ENCODE assay signal across 23 cellular contexts in the genomic region with DNA sequence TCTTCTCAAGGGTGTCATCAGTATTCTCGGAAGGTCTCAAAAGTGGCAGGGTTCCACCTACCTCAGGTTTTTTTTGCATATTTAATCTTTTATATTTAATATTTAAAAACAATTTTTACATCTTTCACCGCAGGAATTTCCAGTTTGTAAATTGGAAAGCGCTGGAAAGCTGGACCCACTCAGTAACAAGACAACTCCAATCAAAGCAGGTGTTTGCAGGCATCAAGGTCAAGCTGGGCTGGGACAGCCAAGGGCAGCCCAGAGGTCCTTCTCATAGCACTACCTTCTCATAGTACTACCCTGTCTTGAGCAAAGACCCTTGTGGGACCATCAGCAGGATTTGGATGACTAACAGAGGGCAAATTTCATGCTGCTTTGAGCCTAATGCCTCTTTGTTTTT.
DNase-seq lines count a peak whose midpoint lies in the region; ATAC-seq and TF ChIP-seq lines count a peak whose summit lies in the region.
"Had no signal": no experiment of that assay in that cellular context is flagged by ENCODE, and none has a peak within 500 bp of the region (broad histone marks: within the 10 kb centered on the region; RNA-seq: fewer than 3 reads in every experiment).

No MANE protein-coding gene starts in this region.

- H3K27me3 Mint-ChIP-seq in activated CD4-positive, alpha-beta T cell treated with anti-CD3 and anti-CD28 coated beads, Interleukin-2, amount 10 ng/mL, durations not matched to agents 24 days and 14 days = no peaks in the 10 kb centered on the region
- no peaks in the 10 kb centered on the region for H3K27me3 Mint-ChIP-seq in Calu3 (ENCODE audit: unreplicated experiment)
- no peaks in the 10 kb centered on the region for H3K27me3 Mint-ChIP-seq in activated CD8-positive, alpha-beta T cell treated with anti-CD3 and anti-CD28 coated beads for 36 hours
- H3K27me3 Mint-ChIP-seq in central memory CD8-positive, alpha-beta T cell = no peaks in the 10 kb centered on the region
- no peaks in the 10 kb centered on the region for H3K27me3 Mint-ChIP-seq in CD8-positive, alpha-beta T cell (ENCODE audit: low read depth)
- H3K27me3 Mint-ChIP-seq: T-helper 17 cell had no signal

- H3K4me3 ChIP-seq in CD8-positive, alpha-beta T cell (ENCODE audit: low read depth, low read length) = no peak overlapping the region
- H3K4me3 ChIP-seq: adrenal gland, body of pancreas, gastrocnemius medialis, hepatocyte, upper lobe of left lung had no signal

- peaks cover 22% of the 10 kb centered on the region for H3K4me1 Mint-ChIP-seq in activated CD4-positive, alpha-beta T cell treated with anti-CD3 and anti-CD28 coated beads, Interleukin-2, amount 10 ng/mL, durations not matched to agents 24 days and 14 days
- H3K4me1 Mint-ChIP-seq in Calu3 (ENCODE audit: low read depth, unreplicated experiment) = peaks cover 11% of the 10 kb centered on the region
- H3K4me1 Mint-ChIP-seq in activated CD8-positive, alpha-beta T cell treated with anti-CD3 and anti-CD28 coated beads for 36 hours (ENCODE audit: low read depth) = peaks cover 25% of the 10 kb centered on the region
- H3K4me1 Mint-ChIP-seq in central memory CD8-positive, alpha-beta T cell = peaks cover 7% of the 10 kb centered on the region
- H3K4me1 Mint-ChIP-seq in CD8-positive, alpha-beta T cell (ENCODE audit: low read depth) = peaks cover 6% of the 10 kb centered on the region

- H3K4me3 Mint-ChIP-seq in activated CD4-positive, alpha-beta T cell treated with anti-CD3 and anti-CD28 coated beads, Interleukin-2, amount 10 ng/mL, durations not matched to agents 24 days and 14 days = peak overlapping the region; percentile 61
- H3K4me3 Mint-ChIP-seq in Calu3 (ENCODE audit: low read depth, unreplicated experiment) = peak overlapping the region; percentile 25
- H3K4me3 Mint-ChIP-seq in activated CD8-positive, alpha-beta T cell treated with anti-CD3 and anti-CD28 coated beads for 36 hours = no peak overlapping the region
- peak overlapping the region; percentile 35 for H3K4me3 Mint-ChIP-seq in central memory CD8-positive, alpha-beta T cell
- no peak overlapping the region for H3K4me3 Mint-ChIP-seq in CD8-positive, alpha-beta T cell

- H3K27ac Mint-ChIP-seq in activated CD4-positive, alpha-beta T cell treated with anti-CD3 and anti-CD28 coated beads, Interleukin-2, amount 10 ng/mL, durations not matched to agents 24 days and 14 days = peak overlapping the region; percentile 94
- peak overlapping the region; percentile 72 for H3K27ac Mint-ChIP-seq in Calu3 (ENCODE audit: unreplicated experiment)
- H3K27ac Mint-ChIP-seq in activated CD8-positive, alpha-beta T cell treated with anti-CD3 and anti-CD28 coated beads for 36 hours = peak overlapping the region; percentile 92
- H3K27ac Mint-ChIP-seq in central memory CD8-positive, alpha-beta T cell (ENCODE audit: low read depth) = no peak overlapping the region
- H3K27ac Mint-ChIP-seq in CD8-positive, alpha-beta T cell = no peak overlapping the region
- H3K27ac Mint-ChIP-seq: T-helper 17 cell had no signal

- peaks cover 11% of the 10 kb centered on the region for H3K36me3 Mint-ChIP-seq in activated CD4-positive, alpha-beta T cell treated with anti-CD3 and anti-CD28 coated beads, Interleukin-2, amount 10 ng/mL, durations not matched to agents 24 days and 14 days (ENCODE audit: low read depth)
- H3K36me3 Mint-ChIP-seq in Calu3 (ENCODE audit: insufficient read depth, unreplicated experiment) = peaks cover 5% of the 10 kb centered on the region
- peaks cover 29% of the 10 kb centered on the region for H3K36me3 Mint-ChIP-seq in activated CD8-positive, alpha-beta T cell treated with anti-CD3 and anti-CD28 coated beads for 36 hours (ENCODE audit: low read depth)
- H3K36me3 Mint-ChIP-seq in central memory CD8-positive, alpha-beta T cell (ENCODE audit: insufficient read depth) = no peaks in the 10 kb centered on the region
- H3K36me3 Mint-ChIP-seq in CD8-positive, alpha-beta T cell = peaks cover 3% of the 10 kb centered on the region

- BruUV-seq in Calu3 (replicated peaks; lab: Mats Ljungman, UMichigan) = no TSS peak

- no peaks in the 10 kb centered on the region for H3K36me3 ChIP-seq in CD8-positive, alpha-beta T cell (ENCODE audit: insufficient read depth, low read length)
- H3K36me3 ChIP-seq: adrenal gland, BE2C, upper lobe of left lung had no signal

- no peak overlapping the region for H3K27ac ChIP-seq in CD8-positive, alpha-beta T cell (ENCODE audit: low read depth, low read length)
- H3K27ac ChIP-seq: adrenal gland, body of pancreas, gastrocnemius medialis, hepatocyte, upper lobe of left lung had no signal

- POLR2A ChIA-PET in activated CD8-positive, alpha-beta T cell treated with anti-CD3 and anti-CD28 coated beads for 36 hours (lab: Charles Lee) = interaction anchor here (1.7 to 2.1 kb wide), 2 partner anchors 17 to 160 kb away, joined by 5 to 7 read pairs; partner anchors contain the start of gene TET2
- POLR2A ChIA-PET in CD8-positive, alpha-beta T cell (lab: Charles Lee) = no interaction called here

- CTCF ChIA-PET in Calu3 (lab: Charles Lee) = no interaction called here
- CTCF ChIA-PET in activated CD8-positive, alpha-beta T cell treated with anti-CD3 and anti-CD28 coated beads for 36 hours (lab: Charles Lee) = no interaction called here
- CTCF ChIA-PET in CD8-positive, alpha-beta T cell (lab: Charles Lee) = no interaction called here

- H3K27me3 ChIP-seq in CD8-positive, alpha-beta T cell (ENCODE audit: insufficient read depth, low read length) = no peaks in the 10 kb centered on the region
- H3K27me3 ChIP-seq: adrenal gland, BE2C, body of pancreas, gastrocnemius medialis, hepatocyte, upper lobe of left lung had no signal

- H3K4me1 ChIP-seq in CD8-positive, alpha-beta T cell (ENCODE audit: insufficient read depth, low read length) = no peaks in the 10 kb centered on the region
- H3K4me1 ChIP-seq: adrenal gland, BE2C, body of pancreas, gastrocnemius medialis had no signal

- no peaks in the 10 kb centered on the region for H3K9me3 ChIP-seq in CD8-positive, alpha-beta T cell (ENCODE audit: low read length)
- H3K9me3 ChIP-seq: adrenal gland, BE2C, body of pancreas had no signal

- DNase-seq in activated CD4-positive, alpha-beta T cell treated with anti-CD3 and anti-CD28 coated beads, Interleukin-2, amount 10 ng/mL, durations not matched to agents 24 days and 14 days = peak; percentile 55
- no peak for DNase-seq in activated CD4-positive, alpha-beta T cell treated with anti-CD3 and anti-CD28 coated beads for 1 hour
- DNase-seq in Calu3 (no peak), NCI-H1105 (lab: John Stamatoyannopoulos, UW) (no peak), NCI-H1417 (lab: John Stamatoyannopoulos, UW) (no peak)
- peak; percentile 16 for DNase-seq in activated CD8-positive, alpha-beta T cell treated with anti-CD3 and anti-CD28 coated beads for 36 hours
- DNase-seq in central memory CD8-positive, alpha-beta T cell (ENCODE audit: low spot score in 2 of 2) = no peak
- no peak for DNase-seq in CD8-positive, alpha-beta T cell
- DNase-seq: adrenal gland, BE2C, body of pancreas, cerebellar nuclear complex, DMS79, gastrocnemius medialis, GDM1, HCEC 1CT, left colon, NCI-H2081, NCI-H748 treated with DMSO at 0.1 percent for 48 hours, right cardiac atrium, T-helper 17 cell had no signal

- no peak for TF ChIP-seq CTCF in Calu3 (IDR thresholded peaks at IDR 0.05; ENCODE audit: unreplicated experiment)
- no peak for TF ChIP-seq CTCF in activated CD8-positive, alpha-beta T cell treated with anti-CD3 and anti-CD28 coated beads for 36 hours (IDR thresholded peaks at IDR 0.05)
- TF ChIP-seq CTCF in CD8-positive, alpha-beta T cell (IDR thresholded peaks at IDR 0.05) = no peak

- ATAC-seq in activated CD8-positive, alpha-beta T cell treated with anti-CD3 and anti-CD28 coated beads for 36 hours = no peak
- ATAC-seq in central memory CD8-positive, alpha-beta T cell (replicated peaks; ENCODE audit: extremely low read depth, poor library complexity, severe bottlenecking) = no peak
- ATAC-seq in CD8-positive, alpha-beta T cell = no peak
- ATAC-seq: body of pancreas, gastrocnemius medialis, left colon, right cardiac atrium had no signal

- H3K9me3 Mint-ChIP-seq in activated CD4-positive, alpha-beta T cell treated with anti-CD3 and anti-CD28 coated beads, Interleukin-2, amount 10 ng/mL, durations not matched to agents 24 days and 14 days = peaks cover 18% of the 10 kb centered on the region
- peaks cover 5% of the 10 kb centered on the region for H3K9me3 Mint-ChIP-seq in Calu3 (ENCODE audit: low read depth, unreplicated experiment)
- peaks cover 47% of the 10 kb centered on the region for H3K9me3 Mint-ChIP-seq in activated CD8-positive, alpha-beta T cell treated with anti-CD3 and anti-CD28 coated beads for 36 hours
- H3K9me3 Mint-ChIP-seq in central memory CD8-positive, alpha-beta T cell = peaks cover 20% of the 10 kb centered on the region
- peaks cover 31% of the 10 kb centered on the region for H3K9me3 Mint-ChIP-seq in CD8-positive, alpha-beta T cell

- intact Hi-C loops in activated CD4-positive, alpha-beta T cell treated with anti-CD3 and anti-CD28 coated beads, Interleukin-2, amount 10 ng/mL, durations not matched to agents 24 days and 14 days (cut with micrococcal nuclease) = loop anchor here (1.0 to 10.0 kb wide), 8 partner anchors 92 to 408 kb away; partner anchors contain the start of gene TET2
- intact Hi-C loops in Calu3 (cut with micrococcal nuclease; ENCODE audit: unreplicated experiment) = no loop called here
- intact Hi-C loops in activated CD8-positive, alpha-beta T cell treated with anti-CD3 and anti-CD28 coated beads for 36 hours (cut with micrococcal nuclease) = loop anchor here (1.0 to 2.0 kb wide), 4 partner anchors 116 to 246 kb away; no protein-coding TSS in a partner anchor
- intact Hi-C loops in CD8-positive, alpha-beta T cell (cut with DNase I, micrococcal nuclease) = no loop called here

Comparison
In these comparisons a context has a peak if more than half of its experiments do, and no peak if none do; other contexts are left out.
1. DNase-seq: peak in activated CD4-positive, alpha-beta T cell treated with anti-CD3 and anti-CD28 coated beads, Interleukin-2, amount 10 ng/mL, durations not matched to agents 24 days and 14 days (single experiment) and activated CD8-positive, alpha-beta T cell treated with anti-CD3 and anti-CD28 coated beads for 36 hours (single experiment); none in activated CD4-positive, alpha-beta T cell treated with anti-CD3 and anti-CD28 coated beads for 1 hour (single experiment), Calu3 (single experiment), central memory CD8-positive, alpha-beta T cell (0 of 2), CD8-positive, alpha-beta T cell (0 of 7), NCI-H1105 (single experiment) and NCI-H1417 (0 of 3).
2. H3K27ac Mint-ChIP-seq: peak in activated CD4-positive, alpha-beta T cell treated with anti-CD3 and anti-CD28 coated beads, Interleukin-2, amount 10 ng/mL, durations not matched to agents 24 days and 14 days (single experiment), Calu3 (single experiment) and activated CD8-positive, alpha-beta T cell treated with anti-CD3 and anti-CD28 coated beads for 36 hours (single experiment); none in central memory CD8-positive, alpha-beta T cell (single experiment) and CD8-positive, alpha-beta T cell (single experiment).
3. H3K4me3 Mint-ChIP-seq: peak in activated CD4-positive, alpha-beta T cell treated with anti-CD3 and anti-CD28 coated beads, Interleukin-2, amount 10 ng/mL, durations not matched to agents 24 days and 14 days (single experiment), Calu3 (single experiment) and central memory CD8-positive, alpha-beta T cell (single experiment); none in activated CD8-positive, alpha-beta T cell treated with anti-CD3 and anti-CD28 coated beads for 36 hours (single experiment) and CD8-positive, alpha-beta T cell (single experiment).
4. intact Hi-C loops: an anchor here in activated CD4-positive, alpha-beta T cell treated with anti-CD3 and anti-CD28 coated beads, Interleukin-2, amount 10 ng/mL, durations not matched to agents 24 days and 14 days (1.0 to 10.0 kb wide) and activated CD8-positive, alpha-beta T cell treated with anti-CD3 and anti-CD28 coated beads for 36 hours (1.0 to 2.0 kb wide); none called in Calu3 and CD8-positive, alpha-beta T cell.